Comparison of ENCODE assay signal across 8 cellular contexts in genomic region chr1:66335859-66336640, GRCh38.
A peak's percentile ranks its signal among the peaks of the same experiment; 100 is the strongest.
DNase-seq lines count a peak whose midpoint lies in the region; ATAC-seq and TF ChIP-seq lines count a peak whose summit lies in the region.

No MANE protein-coding gene starts in this region.

- no peaks in the 10 kb centered on the region for H3K9me3 Mint-ChIP-seq in mesothelial cell of epicardium
- H3K9me3 Mint-ChIP-seq in stimulated activated effector memory CD8-positive, alpha-beta T cell treated with anti-CD3 and anti-CD28 coated beads, Interleukin-12 subunit alpha, Interleukin-12 subunit beta, amount 100 ng/mL, for 72 hours = no peaks in the 10 kb centered on the region

- H3K4me1 Mint-ChIP-seq in mesothelial cell of epicardium = peaks cover 52% of the 10 kb centered on the region
- H3K4me1 Mint-ChIP-seq in stimulated activated effector memory CD8-positive, alpha-beta T cell treated with anti-CD3 and anti-CD28 coated beads, Interleukin-12 subunit alpha, Interleukin-12 subunit beta, amount 100 ng/mL, for 72 hours = peaks cover 29% of the 10 kb centered on the region

- peak; percentile 89 for ATAC-seq in HG03342 (IDR thresholded peaks at IDR 0.05; ENCODE audit: unreplicated experiment)
- ATAC-seq in stimulated activated effector memory CD8-positive, alpha-beta T cell treated with anti-CD3 and anti-CD28 coated beads, Interleukin-12 subunit alpha, Interleukin-12 subunit beta, amount 100 ng/mL, for 72 hours = peak; percentile 83

- peak overlapping the region; percentile 53 for H3K4me3 Mint-ChIP-seq in mesothelial cell of epicardium
- H3K4me3 Mint-ChIP-seq in stimulated activated effector memory CD8-positive, alpha-beta T cell treated with anti-CD3 and anti-CD28 coated beads, Interleukin-12 subunit alpha, Interleukin-12 subunit beta, amount 100 ng/mL, for 72 hours = peak overlapping the region; percentile 96

- H3K36me3 Mint-ChIP-seq in mesothelial cell of epicardium = peaks cover 6% of the 10 kb centered on the region
- H3K36me3 Mint-ChIP-seq in stimulated activated effector memory CD8-positive, alpha-beta T cell treated with anti-CD3 and anti-CD28 coated beads, Interleukin-12 subunit alpha, Interleukin-12 subunit beta, amount 100 ng/mL, for 72 hours = peaks cover 91% of the 10 kb centered on the region

- peak; percentile 22 for DNase-seq in NCI-H748 (lab: John Stamatoyannopoulos, UW; ENCODE audit: unreplicated experiment)
- no peak for DNase-seq in NCI-H748 treated with DMSO at 0.1 percent for 48 hours (lab: John Stamatoyannopoulos, UW)
- peak; percentile 78 for DNase-seq in UCSD-AML1 (lab: John Stamatoyannopoulos, UW; ENCODE audit: unreplicated experiment)
- DNase-seq in cardiac fibroblast (ENCODE audit: low read depth in 2 of 2) = peak; percentile 94
- DNase-seq in mesothelial cell of epicardium (ENCODE audit: low spot score in 2 of 2, unreplicated experiment in 2 of 2) = no peak
- peak; percentile 60 to 87 for DNase-seq in stimulated activated effector memory CD8-positive, alpha-beta T cell treated with anti-CD3 and anti-CD28 coated beads, Interleukin-12 subunit alpha, Interleukin-12 subunit beta, amount 100 ng/mL, for 72 hours (ENCODE audit: low spot score in 2 of 2)
- DNase-seq in NCI-H1436 (lab: John Stamatoyannopoulos, UW) = no peak

- H3K27me3 Mint-ChIP-seq in mesothelial cell of epicardium (ENCODE audit: low read depth) = no peaks in the 10 kb centered on the region

- H3K27ac Mint-ChIP-seq in mesothelial cell of epicardium = peak overlapping the region; percentile 13
- H3K27ac Mint-ChIP-seq in stimulated activated effector memory CD8-positive, alpha-beta T cell treated with anti-CD3 and anti-CD28 coated beads, Interleukin-12 subunit alpha, Interleukin-12 subunit beta, amount 100 ng/mL, for 72 hours = peak overlapping the region; percentile 95

- peak overlapping the region; percentile 20 to 24 for H3K4me3 ChIP-seq in cardiac fibroblast (replicated peaks in 1 of 2; ENCODE audit: low read depth in 2 of 2, low read length in 2 of 2)

- TF ChIP-seq CTCF in cardiac fibroblast (IDR thresholded peaks at IDR 0.05; ENCODE audit: low read depth, low read length) (no peak), mesothelial cell of epicardium (IDR thresholded peaks at IDR 0.05; ENCODE audit: unreplicated experiment) (no peak)

Comparison
In these comparisons a context has a peak if more than half of its experiments do, and no peak if none do; other contexts are left out.
1. DNase-seq: peak in NCI-H748 (single experiment), UCSD-AML1 (single experiment), cardiac fibroblast (2 of 2) and stimulated activated effector memory CD8-positive, alpha-beta T cell treated with anti-CD3 and anti-CD28 coated beads, Interleukin-12 subunit alpha, Interleukin-12 subunit beta, amount 100 ng/mL, for 72 hours (2 of 2); none in NCI-H748 treated with DMSO at 0.1 percent for 48 hours (single experiment), mesothelial cell of epicardium (0 of 2) and NCI-H1436 (single experiment).